8 cellular contexts compared by ENCODE assay signal in the genomic region with DNA sequence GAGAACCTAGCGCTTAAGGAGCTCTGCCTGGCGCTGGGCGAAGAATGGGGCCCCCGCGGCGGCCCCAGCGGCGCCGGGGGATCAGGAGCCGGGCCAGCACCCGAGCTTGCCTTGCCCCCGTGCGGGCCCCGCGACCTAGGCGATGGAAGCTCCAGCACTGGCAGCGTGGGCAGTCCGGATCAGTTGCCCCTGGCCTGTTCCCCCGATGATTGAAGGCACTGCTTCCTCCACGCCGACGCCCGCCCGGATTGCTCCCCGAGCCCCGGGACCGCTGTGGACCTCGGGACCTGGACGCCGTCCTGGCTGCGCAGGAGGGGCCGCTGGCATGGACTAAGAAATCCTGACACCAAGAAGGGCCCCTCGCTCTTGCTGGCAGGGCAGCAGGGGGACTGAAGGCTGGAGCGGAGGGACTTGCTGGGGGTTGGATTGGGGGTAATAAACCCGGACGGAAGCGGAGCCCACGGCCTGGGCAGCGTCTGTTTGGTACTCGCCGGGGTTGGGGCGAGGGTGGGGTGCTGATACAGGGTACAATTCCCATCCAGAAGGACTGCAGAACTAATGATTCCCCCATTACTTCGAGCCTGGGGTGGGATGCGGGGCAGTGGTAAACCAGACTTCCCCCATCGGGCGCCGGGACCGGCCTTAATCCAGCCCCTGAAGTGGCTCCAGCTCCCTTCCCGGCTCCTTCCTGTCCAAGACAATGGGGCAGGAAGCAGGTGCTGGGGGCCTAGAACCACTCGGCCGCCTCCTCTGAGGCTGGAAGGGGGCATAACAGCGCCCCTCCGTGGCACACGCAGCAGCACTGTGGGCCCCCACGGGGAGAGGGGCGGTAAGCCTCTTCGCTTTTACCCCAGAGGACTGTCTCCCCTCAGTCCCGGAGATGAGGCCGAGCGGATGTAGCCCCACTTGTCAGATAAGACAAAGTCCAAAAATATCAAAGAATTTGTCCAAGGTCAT. TPM values are rescaled to one million over a fixed set of nuclear protein-coding genes. Genes with fewer than 3 reads are reported as not detected.
DNase-seq lines count a peak whose midpoint lies in the region; ATAC-seq and TF ChIP-seq lines count a peak whose summit lies in the region.

No MANE protein-coding gene starts in this region.

- no peak for ATAC-seq in central memory CD8-positive, alpha-beta T cell (replicated peaks; ENCODE audit: extremely low read depth, poor library complexity, severe bottlenecking)
- ATAC-seq in thoracic aorta (ENCODE audit: insufficient number of reproducible peaks, low FRiP score, low read depth) (no peak), HG03378 (IDR thresholded peaks at IDR 0.05; ENCODE audit: unreplicated experiment) (no peak)

- peak overlapping the region; percentile 76 for H3K4me3 ChIP-seq in thoracic aorta

- in situ Hi-C loops in GM13976 (cut with MboI; ENCODE audit: low sequenced_read_pairs, unreplicated experiment) = no loop called here

- H3K4me1 ChIP-seq in thoracic aorta (ENCODE audit: control insufficient read depth in 1 of 2, low read depth in 2 of 2) = peaks cover 25 to 63% of the 10 kb centered on the region in 2 donors

- H3K27ac Mint-ChIP-seq in central memory CD8-positive, alpha-beta T cell (ENCODE audit: low read depth) = peak overlapping the region; percentile 91

- no peaks in the 10 kb centered on the region for H3K9me3 Mint-ChIP-seq in central memory CD8-positive, alpha-beta T cell

- peaks cover 56% of the 10 kb centered on the region for H3K4me1 Mint-ChIP-seq in central memory CD8-positive, alpha-beta T cell

- H3K36me3 ChIP-seq in thoracic aorta = no peaks in the 10 kb centered on the region

- H3K27ac ChIP-seq in thoracic aorta = peak overlapping the region; percentile 93 to 100

- peak; percentile 73 for TF ChIP-seq CTCF in GM13976 (IDR thresholded peaks at IDR 0.05; ENCODE audit: borderline replicate concordance, control extremely low read depth, extremely low read depth, insufficient read depth, missing control alignments)
- no peak for TF ChIP-seq CTCF in thoracic aorta (IDR thresholded peaks at IDR 0.05)

- H3K4me3 Mint-ChIP-seq in central memory CD8-positive, alpha-beta T cell = peak overlapping the region; percentile 84

- DNase-seq in 8988T (peak; percentile 79), GM13976 (ENCODE audit: low spot score) (no peak), lung microvascular endothelial cell (ENCODE audit: low read depth in 2 of 2) (peak; percentile 55 to 93), thoracic aorta (ENCODE audit: low spot score) (no peak)
- no peak for DNase-seq in central memory CD8-positive, alpha-beta T cell (ENCODE audit: low spot score in 2 of 2)
- no peak for DNase-seq in effector CD8-positive, alpha-beta T cell (lab: John Stamatoyannopoulos, UW)

- H3K27me3 ChIP-seq in thoracic aorta (replicated peaks; ENCODE audit: insufficient read depth) = no peaks in the 10 kb centered on the region

- H3K36me3 Mint-ChIP-seq in central memory CD8-positive, alpha-beta T cell (ENCODE audit: insufficient read depth) = peaks cover 18% of the 10 kb centered on the region

- H3K27me3 Mint-ChIP-seq in central memory CD8-positive, alpha-beta T cell = no peaks in the 10 kb centered on the region

- no peaks in the 10 kb centered on the region for H3K9me3 ChIP-seq in thoracic aorta

- peak; percentile 47; the same call in 1 of the 2 replicates for TF ChIP-seq POLR2A in Raji (IDR thresholded peaks at IDR 0.05; ENCODE audit: insufficient read depth, low read depth, low read length)

RNA-seq across cellular contexts. Expression of a gene that starts 1.0 kb away (rescaled TPM):
- total RNA-seq in lung microvascular endothelial cell (51.9 and 56.0 TPM in 2 replicates), thoracic aorta (100 to 1,000 TPM in 1 of 2 donors, 10 to 100 TPM in 1; 75.8 to 100 TPM)

RNA-seq across cellular contexts. Expression of a gene that starts 3.2 kb away (rescaled TPM):
- 145 and 157 TPM in 2 replicates for total RNA-seq in lung microvascular endothelial cell
- total RNA-seq in thoracic aorta = 100 to 1,000 TPM in 1 of 2 donors, 10 to 100 TPM in 1; 50.4 to 111 TPM

RNA-seq across cellular contexts. Expression of a gene that starts 8.7 kb away (rescaled TPM):
- 0.99 and 3.1 TPM in 2 replicates for total RNA-seq in lung microvascular endothelial cell
- total RNA-seq in thoracic aorta = 100 to 1,000 TPM in 1 of 2 donors, 10 to 100 TPM in 1; 25.6 to 143 TPM

RNA-seq across cellular contexts. Expression of a gene that starts 11.8 kb away (rescaled TPM):
- 0.20 and 0.22 TPM in 2 replicates for total RNA-seq in lung microvascular endothelial cell
- 10 to 100 TPM in 1 of 2 donors, 1 to 10 TPM in 1; 1.6 to 13.7 TPM for total RNA-seq in thoracic aorta

RNA-seq across cellular contexts. Expression of a gene that starts 18.9 kb away (rescaled TPM):
- total RNA-seq in lung microvascular endothelial cell (17.7 and 23.2 TPM in 2 replicates), thoracic aorta (100 to 1,000 TPM; 134 to 219 TPM)

Comparison
In these comparisons a context has a peak if more than half of its experiments do, and no peak if none do; other contexts are left out.
1. DNase-seq: peak in 8988T (single experiment) and lung microvascular endothelial cell (2 of 2); none in GM13976 (single experiment), central memory CD8-positive, alpha-beta T cell (0 of 2), thoracic aorta (single experiment) and effector CD8-positive, alpha-beta T cell (single experiment).